In the genomic region with DNA sequence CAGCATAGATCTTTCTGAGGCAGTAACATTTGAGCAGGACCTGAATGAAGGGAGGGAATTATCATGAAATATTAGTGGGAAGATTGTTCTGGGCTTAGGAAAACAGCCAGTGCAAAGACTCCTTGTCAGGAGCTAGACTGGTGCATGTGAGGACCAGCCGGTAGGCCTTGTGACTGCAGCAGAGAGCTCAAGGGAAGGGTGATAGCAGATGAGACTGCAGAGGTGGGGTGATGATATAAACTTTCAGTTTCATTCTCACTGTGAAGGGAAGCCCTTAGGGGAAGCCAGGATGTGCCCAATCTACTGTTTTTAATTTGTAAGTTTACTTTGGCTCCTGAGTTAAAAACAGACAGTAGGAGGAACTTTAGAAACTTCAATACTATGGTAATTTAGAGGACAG, we compare ENCODE assay signal across 8 cellular contexts. TPM values are rescaled to one million over a fixed set of nuclear protein-coding genes. Genes with fewer than 3 reads are reported as not detected.
DNase-seq lines count a peak whose midpoint lies in the region; ATAC-seq and TF ChIP-seq lines count a peak whose summit lies in the region.

No MANE protein-coding gene starts in this region.

- H3K9ac ChIP-seq in SK-N-SH, result no peak overlapping the region

- POLR2A ChIA-PET in SK-N-SH (lab: Yijun Ruan, JAX), result no interaction called here

- H3K27ac ChIP-seq in SK-N-SH (ENCODE audit: low read depth in 2 of 2, low read length in 1 of 2) (peak overlapping the region in 1 of 2 experiments; percentile 95; a peak in 2 of 4 replicates), ovary (peak overlapping the region in 1 of 2 donors; percentile 56)

- no peaks in the 10 kb centered on the region for H4K20me1 ChIP-seq in SK-N-SH (ENCODE audit: insufficient read depth)

- no peak for TF ChIP-seq POLR2A in ovary (IDR thresholded peaks at IDR 0.05)

- no peak for TF ChIP-seq RAD21 in SK-N-SH (IDR thresholded peaks at IDR 0.05; ENCODE audit: low read length)

- WGBS in SK-N-SH (ENCODE audit: low lambda C conversion rate), result 40% methylated on average over 1 of the region's 1 CpG
- WGBS in ovary, 3 donors, result 2 to 4% (median 3%) methylated on average over 1 of the region's 1 CpG

- intact Hi-C loops in ovary (cut with DNase I), result no loop called here

- peak; percentile 99 for ATAC-seq in GM18861 (IDR thresholded peaks at IDR 0.05; ENCODE audit: unreplicated experiment)
- ATAC-seq in HG02938 (IDR thresholded peaks at IDR 0.05; ENCODE audit: unreplicated experiment), result peak; percentile 96

- H3K4me3 ChIP-seq in SK-N-SH (ENCODE audit: low read depth in 2 of 2, low read length in 1 of 2) (no peak overlapping the region), ovary (no peak overlapping the region)

- peaks cover 14 to 24% of the 10 kb centered on the region in 2 experiments for H3K4me1 ChIP-seq in SK-N-SH (ENCODE audit: control insufficient read depth in 1 of 2, insufficient read depth in 2 of 2, low read depth in 1 of 2, low read length in 1 of 2)
- peaks cover 1% of the 10 kb centered on the region for H3K4me1 ChIP-seq in ovary (ENCODE audit: insufficient read depth)

- H3K27me3 ChIP-seq in SK-N-SH (ENCODE audit: insufficient read depth) (no peaks in the 10 kb centered on the region), ovary (no peaks in the 10 kb centered on the region)

- H3K36me3 ChIP-seq in SK-N-SH (replicated peaks in 1 of 2; ENCODE audit: control insufficient read depth in 1 of 2, insufficient read depth in 2 of 2, low read length in 1 of 2) (no peaks in the 10 kb centered on the region), ovary (no peaks in the 10 kb centered on the region)

- H3K27me3 Mint-ChIP-seq in brain, result no peaks in the 10 kb centered on the region

- no peaks in the 10 kb centered on the region for H3K9me2 ChIP-seq in SK-N-SH

- H3K79me2 ChIP-seq in SK-N-SH (ENCODE audit: insufficient read depth), result no peaks in the 10 kb centered on the region

- TF ChIP-seq CTCF in SK-N-SH (IDR thresholded peaks at IDR 0.05), result no peak
- TF ChIP-seq CTCF in brain (conservative IDR thresholded peaks at IDR 0.05), result no peak
- no peak for TF ChIP-seq CTCF in ovary (IDR thresholded peaks at IDR 0.05)

- peak overlapping the region; percentile 50 for H3K4me2 ChIP-seq in SK-N-SH

- CTCF ChIA-PET in SK-N-SH (lab: Yijun Ruan, JAX), result interaction anchor here (1.6 to 2.0 kb wide), 2 partner anchors 18 to 20 kb away, joined by 3 to 9 read pairs; no protein-coding TSS in a partner anchor

- peaks cover 0 to 2% (median 0%) of the 10 kb centered on the region in 5 experiments for H3K9me3 Mint-ChIP-seq in brain

- H3K9me3 ChIP-seq in SK-N-SH, result no peaks in the 10 kb centered on the region
- H3K9me3 ChIP-seq in ovary, result no peaks in the 10 kb centered on the region

- H2AFZ ChIP-seq in SK-N-SH (ENCODE audit: low read depth), result peak overlapping the region; percentile 39

- peak overlapping the region in 1 of 5 experiments; percentile 26 for H3K4me3 Mint-ChIP-seq in brain

- TF ChIP-seq EP300 in SK-N-SH (IDR thresholded peaks at IDR 0.05; ENCODE audit: borderline replicate concordance in 1 of 2, low read depth in 1 of 2, low read length in 1 of 2) (no peak), ovary (IDR thresholded peaks at IDR 0.05) (no peak)

- peaks cover 17% of the 10 kb centered on the region for H3F3A ChIP-seq in SK-N-SH (replicated peaks; ENCODE audit: insufficient read depth)

- H3K27ac Mint-ChIP-seq in brain, result peak overlapping the region in 3 of 5 experiments; percentile 10 to 90 (median 52)

- H3K4me1 Mint-ChIP-seq in brain, result peaks cover 68% of the 10 kb centered on the region

- H3K36me3 Mint-ChIP-seq in brain, result no peaks in the 10 kb centered on the region

- DNase-seq in SK-N-SH (no peak), ovary (peak; percentile 25 to 52 (median 36)), NCI-H510A (lab: John Stamatoyannopoulos, UW) (no peak), NCI-H2227 treated with DMSO at 0.1 percent for 48 hours (lab: John Stamatoyannopoulos, UW) (no peak), T1000 (lab: John Stamatoyannopoulos, UW) (no peak)

TF ChIP-seq in SK-N-SH, 30 proteins besides CTCF, POLR2A, EP300 and RAD21:
- TF ChIP-seq, protein P1, sequence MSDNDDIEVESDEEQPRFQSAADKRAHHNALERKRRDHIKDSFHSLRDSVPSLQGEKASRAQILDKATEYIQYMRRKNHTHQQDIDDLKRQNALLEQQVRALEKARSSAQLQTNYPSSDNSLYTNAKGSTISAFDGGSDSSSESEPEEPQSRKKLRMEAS (IDR thresholded peaks at IDR 0.05; ENCODE audit: low read depth), result no peak
- TF ChIP-seq JUND (IDR thresholded peaks at IDR 0.05) (no peak), PBX3 (IDR thresholded peaks at IDR 0.05) (no peak), ELF1 (IDR thresholded peaks at IDR 0.05) (no peak), FOSL2 (IDR thresholded peaks at IDR 0.05; ENCODE audit: borderline replicate concordance, low read depth) (no peak), RXRA (IDR thresholded peaks at IDR 0.05; ENCODE audit: borderline replicate concordance, low read depth) (no peak), TEAD4 (IDR thresholded peaks at IDR 0.05; ENCODE audit: borderline replicate concordance, insufficient read depth) (no peak), USF1 (IDR thresholded peaks at IDR 0.05; ENCODE audit: borderline replicate concordance, low read depth) (no peak), TCF12 (IDR thresholded peaks at IDR 0.05) (no peak)

RNA-seq across cellular contexts. Expression of gene IL22, which starts 12.4 kb away (rescaled TPM):
- polyA plus RNA-seq in SK-N-SH (2012; rRNA removed) (not detected in 2 replicates), brain (ENCODE audit: insufficient read depth, low read depth, low replicate concordance) (not detected), ovary (not detected)
- polyA plus RNA-seq in SK-N-SH (2012; cell fraction: cytosol; rRNA removed), result not detected in 2 replicates
- polyA plus RNA-seq in SK-N-SH (2012; cell fraction: nucleus; rRNA removed), result not detected in 2 replicates
- not detected for total RNA-seq in ovary

RNA-seq across cellular contexts. Expression of gene IL26, which starts 15.4 kb away (rescaled TPM):
- polyA plus RNA-seq in SK-N-SH (2012; rRNA removed) (not detected in 2 replicates), brain (ENCODE audit: insufficient read depth, low read depth, low replicate concordance) (not detected), ovary (not detected)
- not detected in 2 replicates for polyA plus RNA-seq in SK-N-SH (2012; cell fraction: cytosol; rRNA removed)
- not detected in 2 replicates for polyA plus RNA-seq in SK-N-SH (2012; cell fraction: nucleus; rRNA removed)
- not detected for total RNA-seq in ovary

Comparison
In these comparisons a context has a peak if more than half of its experiments do, and no peak if none do; other contexts are left out.
1. DNase-seq: peak in ovary (5 of 5); none in SK-N-SH (single experiment), NCI-H510A (single experiment), NCI-H2227 treated with DMSO at 0.1 percent for 48 hours (single experiment) and T1000 (single experiment).